Comparison of ENCODE assay signal across 18 cellular contexts in the genomic region with DNA sequence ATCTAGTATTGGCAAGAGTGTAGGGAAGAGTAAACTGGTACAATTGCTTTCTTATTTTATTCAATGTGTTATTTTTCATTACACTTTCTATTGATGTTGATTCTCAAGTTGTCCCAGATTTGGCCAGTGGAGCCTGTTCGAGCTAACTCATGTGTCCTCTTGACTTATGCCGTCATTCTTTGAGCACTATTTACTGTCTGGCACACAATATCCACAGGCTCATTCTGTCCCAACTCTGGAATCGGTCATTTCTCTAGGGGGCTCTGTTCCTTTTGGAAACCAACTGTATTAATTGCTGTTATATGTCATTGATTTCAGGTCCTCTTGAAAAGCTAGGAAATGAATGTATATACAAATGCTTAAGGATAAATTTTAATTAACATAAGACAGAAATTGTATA. TPM values are rescaled to one million over a fixed set of nuclear protein-coding genes. Genes with fewer than 3 reads are reported as not detected.
A peak's percentile ranks its signal among the peaks of the same experiment; 100 is the strongest.
DNase-seq lines count a peak whose midpoint lies in the region; ATAC-seq and TF ChIP-seq lines count a peak whose summit lies in the region.
"Had no signal": no experiment of that assay in that cellular context is flagged by ENCODE, and none has a peak within 500 bp of the region (broad histone marks: within the 10 kb centered on the region; RNA-seq: fewer than 3 reads in every experiment).

No MANE protein-coding gene starts in this region.

- in situ Hi-C loops in GM23248 (cut with MboI) (no loop called here), GM13976 (cut with MboI; ENCODE audit: low sequenced_read_pairs, unreplicated experiment) (no loop called here)

- H3K9me3 Mint-ChIP-seq in nephron, result no peaks in the 10 kb centered on the region

- H3K36me3 ChIP-seq in GM23248 (ENCODE audit: low read depth) (no peaks in the 10 kb centered on the region), gastroesophageal sphincter (no peaks in the 10 kb centered on the region), uterus (no peaks in the 10 kb centered on the region)

- H3K4me1 ChIP-seq in GM23248 (ENCODE audit: insufficient read depth) (no peaks in the 10 kb centered on the region), gastroesophageal sphincter (peaks cover 0 to 4% (median 0%) of the 10 kb centered on the region in 3 donors), uterus (no peaks in the 10 kb centered on the region)
- H3K4me1 ChIP-seq: Caco-2 had no signal

- no peak overlapping the region for H3K4me3 Mint-ChIP-seq in nephron
- H3K4me3 Mint-ChIP-seq: CD4-positive, CD25-positive, alpha-beta regulatory T cell; H9 had no signal

- H3K27me3 ChIP-seq in GM23248 (replicated peaks; ENCODE audit: insufficient read depth) (no peaks in the 10 kb centered on the region), gastroesophageal sphincter (no peaks in the 10 kb centered on the region), uterus (no peaks in the 10 kb centered on the region)

- TF ChIP-seq EP300 in gastroesophageal sphincter (IDR thresholded peaks at IDR 0.05), result no peak

- WGBS in GM23248 (ENCODE audit: low coverage in 1 of 2, low lambda C conversion rate in 2 of 2, missing lambda C conversion rate in 2 of 2), 2 experiments, result 3 to 9% methylated on average over 3 of the region's 3 CpGs
- 14 to 25% methylated on average over 2 to 3 of the region's 3 CpGs for WGBS in gastroesophageal sphincter (ENCODE audit: low coverage in 1 of 2), 2 donors

- peaks cover 4% of the 10 kb centered on the region for H3K27me3 Mint-ChIP-seq in nephron (ENCODE audit: low read depth)

- H3K27ac Mint-ChIP-seq in nephron, result peak overlapping the region in 2 of 3 experiments; percentile 56 to 74
- H3K27ac Mint-ChIP-seq: CD4-positive, CD25-positive, alpha-beta regulatory T cell had no signal

- no peak overlapping the region for H3K9ac ChIP-seq in GM23248

- intact Hi-C loops in uterus (cut with DNase I; ENCODE audit: low total_unique reads), result no loop called here

- DNase-seq in AG20443 (ENCODE audit: low spot score), result peak; percentile 14
- peak; percentile 26 for DNase-seq in GM23248
- DNase-seq in uterus, result no peak
- no peak for DNase-seq in GM13976 (ENCODE audit: low spot score)
- no peak for DNase-seq in activated CD4-positive, CD25-positive, alpha-beta regulatory T cell treated with anti-CD3 and anti-CD28 coated beads, Interleukin-2, amount 50 U/mL, for 72 hours
- no peak for DNase-seq in dermis blood vessel endothelial cell
- DNase-seq: ACHN; Caco-2; CD4-positive, CD25-positive, alpha-beta regulatory T cell; DMS153; H9; NCI-H187 treated with DMSO at 0.1 percent for 48 hours; NCI-H2171; NCI-H446 treated with DMSO at 0.1 percent for 48 hours; NK-92 treated with Interleukin-12 subunit alpha and Interleukin-12 subunit beta, amount 100 ng/mL, for 24 hours had no signal

- no peaks in the 10 kb centered on the region for H3K9me3 ChIP-seq in GM23248 (ENCODE audit: low read depth)
- H3K9me3 ChIP-seq in gastroesophageal sphincter, result no peaks in the 10 kb centered on the region
- no peaks in the 10 kb centered on the region for H3K9me3 ChIP-seq in uterus
- H3K9me3 ChIP-seq: Caco-2 had no signal

- H3K27ac ChIP-seq in GM23248 (no peak overlapping the region), gastroesophageal sphincter (peak overlapping the region in 1 of 4 donors; percentile 29), uterus (no peak overlapping the region)
- H3K27ac ChIP-seq: HL-60 had no signal

- H3K4me2 ChIP-seq in GM23248 (ENCODE audit: unreplicated experiment), result no peak overlapping the region

- H3F3A ChIP-seq in GM23248 (ENCODE audit: insufficient read depth), result no peaks in the 10 kb centered on the region

- TF ChIP-seq POLR2A in gastroesophageal sphincter (IDR thresholded peaks at IDR 0.05) (no peak), uterus (IDR thresholded peaks at IDR 0.05) (no peak)

- no peak for TF ChIP-seq CTCF in gastroesophageal sphincter (IDR thresholded peaks at IDR 0.05)
- no peak for TF ChIP-seq CTCF in nephron (IDR thresholded peaks at IDR 0.05; ENCODE audit: unreplicated experiment in 3 of 3)
- TF ChIP-seq CTCF in uterus (IDR thresholded peaks at IDR 0.05), result no peak
- TF ChIP-seq CTCF in GM13976 (IDR thresholded peaks at IDR 0.05; ENCODE audit: borderline replicate concordance, control extremely low read depth, extremely low read depth, insufficient read depth, missing control alignments), result no peak

- peaks cover 16% of the 10 kb centered on the region for H3K4me1 Mint-ChIP-seq in nephron
- H3K4me1 Mint-ChIP-seq: CD4-positive, CD25-positive, alpha-beta regulatory T cell had no signal

- no peaks in the 10 kb centered on the region for H3K79me2 ChIP-seq in GM23248 (ENCODE audit: insufficient read depth)

- no peak overlapping the region for H3K4me3 ChIP-seq in GM23248
- no peak overlapping the region for H3K4me3 ChIP-seq in gastroesophageal sphincter
- no peak overlapping the region for H3K4me3 ChIP-seq in uterus

- H3K9me2 ChIP-seq in GM23248 (ENCODE audit: insufficient read depth), result no peaks in the 10 kb centered on the region

- H4K20me1 ChIP-seq in GM23248 (ENCODE audit: insufficient read depth), result no peaks in the 10 kb centered on the region

- peak; percentile 81 for ATAC-seq in gastroesophageal sphincter

- H2AFZ ChIP-seq in GM23248, result no peak overlapping the region; the same call in 1 of the 2 replicates

- H3K36me3 Mint-ChIP-seq in nephron (ENCODE audit: low read depth), result no peaks in the 10 kb centered on the region
- H3K36me3 Mint-ChIP-seq: CD4-positive, CD25-positive, alpha-beta regulatory T cell had no signal

RNA-seq across cellular contexts. Expression of a gene that starts 22.4 kb away (rescaled TPM):
- 104 and 129 TPM in 2 replicates for total RNA-seq in GM23248 (2014; rRNA removed; shearing (Covaris generic))
- 52.3 and 60.5 TPM in 2 replicates for polyA plus RNA-seq in GM23248 (2016; fragmentation: Nextera tagmentation; extraction: Ambion mirVana)
- total RNA-seq in gastroesophageal sphincter (100 to 1,000 TPM in 2 of 4 donors, 10 to 100 TPM in 2; 86.4 to 239 (median 146) TPM), uterus (100 to 1,000 TPM in 3 of 4 donors, 10 to 100 TPM in 1; 82.1 to 310 (median 200) TPM), dermis blood vessel endothelial cell (276 and 355 TPM in 2 replicates)

RNA-seq across cellular contexts. Expression of a gene that starts 53.2 kb away (rescaled TPM):
- 29.2 and 34.9 TPM in 2 replicates for total RNA-seq in GM23248 (2014; rRNA removed; shearing (Covaris generic))
- polyA plus RNA-seq in GM23248 (2016; fragmentation: Nextera tagmentation; extraction: Ambion mirVana), result 37.7 and 40.8 TPM in 2 replicates
- 10 to 100 TPM; 27.8 to 37.7 (median 28.8) TPM for total RNA-seq in gastroesophageal sphincter
- total RNA-seq in uterus, result 10 to 100 TPM; 19.7 to 84.9 (median 49.9) TPM
- total RNA-seq in dermis blood vessel endothelial cell, result 36.2 and 47.4 TPM in 2 replicates

Comparison
In these comparisons a context has a peak if more than half of its experiments do, and no peak if none do; other contexts are left out.
1. DNase-seq: peak in AG20443 (single experiment) and GM23248 (single experiment); none in uterus (0 of 2), GM13976 (single experiment), activated CD4-positive, CD25-positive, alpha-beta regulatory T cell treated with anti-CD3 and anti-CD28 coated beads, Interleukin-2, amount 50 U/mL, for 72 hours (single experiment) and dermis blood vessel endothelial cell (single experiment).